In genomic region chr5:105145152-105145551, GRCh38 we compare ENCODE assay signal across 34 cellular contexts.
"Had no signal": no experiment of that assay in that cellular context is flagged by ENCODE, and none has a peak within 500 bp of the region (broad histone marks: within the 10 kb centered on the region; RNA-seq: fewer than 3 reads in every experiment).

No MANE protein-coding gene starts in this region.

- H3K36me3 ChIP-seq: MG63 had no signal

- H3K4me3 ChIP-seq: MG63 had no signal

- H3K27me3 ChIP-seq: MG63 had no signal

- DNase-seq: Karpas-422, Kasumi-1, MG63, MM.1S, MV-4-11, NCI-H1048, NCI-H1092, NCI-H1092 treated with DMSO at 0.1 percent for 48 hours, NCI-H1105, NCI-H1105 treated with DMSO at 0.1 percent for 48 hours, NCI-H1417, NCI-H1417 treated with DMSO at 0.1 percent for 48 hours, NCI-H1436, NCI-H1436 treated with DMSO at 0.1 percent for 48 hours, NCI-H146, NCI-H1694, NCI-H1694 treated with DMSO at 0.1 percent for 48 hours, NCI-H187, NCI-H187 treated with DMSO at 0.1 percent for 48 hours, NCI-H1930, NCI-H2029, NCI-H2029 treated with DMSO at 0.1 percent for 48 hours, NCI-H2081, NCI-H2081 treated with DMSO at 0.1 percent for 48 hours, NCI-H2107, NCI-H2171, NCI-H2171 treated with DMSO at 0.1 percent for 48 hours, NCI-H2227 treated with DMSO at 0.1 percent for 48 hours, NCI-H226, NCI-H345, NCI-H446, NCI-H446 treated with DMSO at 0.1 percent for 48 hours, NCI-H510A had no signal

- H3K9me3 ChIP-seq: MG63 had no signal

- H3K9ac ChIP-seq: KMS-11 had no signal

- H3K27ac ChIP-seq: KMS-11 had no signal
